20 cellular contexts compared by ENCODE assay signal in genomic region chr11:22276535-22276934, GRCh38.
"Had no signal": no experiment of that assay in that cellular context is flagged by ENCODE, and none has a peak within 500 bp of the region (broad histone marks: within the 10 kb centered on the region; RNA-seq: fewer than 3 reads in every experiment).

No MANE protein-coding gene starts in this region.

- H3K9me3 ChIP-seq: esophagus muscularis mucosa, gastrocnemius medialis, suprapubic skin, thyroid gland had no signal

- H3K4me1 ChIP-seq: esophagus muscularis mucosa, gastrocnemius medialis, suprapubic skin, thyroid gland had no signal

- H3K4me3 ChIP-seq: coronary artery, esophagus muscularis mucosa, gastrocnemius medialis, smooth muscle cell, suprapubic skin, thyroid gland had no signal

- H3K36me3 ChIP-seq: suprapubic skin, thyroid gland had no signal

- DNase-seq: effector CD4-positive, alpha-beta T cell; gastrocnemius medialis; immature natural killer cell; kidney; left cardiac atrium; mesendoderm; naive thymus-derived CD4-positive, alpha-beta T cell; nephron progenitor cell; posterior cingulate gyrus; stimulated activated CD4-positive, alpha-beta T cell treated with anti-CD3 and anti-CD28 coated beads, Interleukin-2, amount 100 ng/mL, for 48 hours; stimulated activated CD8-positive, alpha-beta memory T cell treated with anti-CD3 and anti-CD28 coated beads, Interleukin-4, amount 100 ng/mL, for 48 hours; stimulated activated naive CD8-positive, alpha-beta T cell treated with anti-CD3 and anti-CD28 coated beads, Interleukin-15, Interleukin-2, amounts not matched to agents 100 U/mL and 50 U/mL, for 24 hours; thyroid gland had no signal

- H3K27me3 ChIP-seq: esophagus muscularis mucosa, gastrocnemius medialis, suprapubic skin, thyroid gland had no signal

- H3K4me2 ChIP-seq: smooth muscle cell had no signal

- FAIRE-seq: kidney, urothelium cell line had no signal

- H3K27ac ChIP-seq: coronary artery, epithelial cell of prostate, esophagus muscularis mucosa, gastrocnemius medialis, suprapubic skin, thyroid gland had no signal

- ATAC-seq: gastrocnemius medialis; left cardiac atrium; naive thymus-derived CD4-positive, alpha-beta T cell; stimulated activated effector memory CD8-positive, alpha-beta T cell treated with anti-CD3 and anti-CD28 coated beads, Interleukin-12 subunit alpha, Interleukin-12 subunit beta, amount 100 ng/mL, for 72 hours; stimulated activated naive CD8-positive, alpha-beta T cell treated with anti-CD3 and anti-CD28 coated beads, Interleukin-15, Interleukin-2, amounts not matched to agents 100 U/mL and 50 U/mL, for 24 hours had no signal
